Comparison of ENCODE assay signal across 9 cellular contexts in genomic region chr7:34133983-34134782, GRCh38.
A peak's percentile ranks its signal among the peaks of the same experiment; 100 is the strongest.
DNase-seq lines count a peak whose midpoint lies in the region; ATAC-seq and TF ChIP-seq lines count a peak whose summit lies in the region.
"Had no signal": no experiment of that assay in that cellular context is flagged by ENCODE, and none has a peak within 500 bp of the region (broad histone marks: within the 10 kb centered on the region; RNA-seq: fewer than 3 reads in every experiment).

No MANE protein-coding gene starts in this region.

- peak; percentile 72 for TF ChIP-seq CTCF in mesothelial cell of epicardium (IDR thresholded peaks at IDR 0.05; ENCODE audit: unreplicated experiment)

- H3K36me3 Mint-ChIP-seq in activated CD8-positive, alpha-beta memory T cell treated with anti-CD3 and anti-CD28 coated beads, Interleukin-2, amount 10 ng/mL, durations not matched to agents 7 days and 5 days, result no peaks in the 10 kb centered on the region
- no peaks in the 10 kb centered on the region for H3K36me3 Mint-ChIP-seq in mesothelial cell of epicardium

- H3K27ac ChIP-seq in epithelial cell of prostate, result peak overlapping the region; percentile 90

- H3K4me1 Mint-ChIP-seq in activated CD8-positive, alpha-beta memory T cell treated with anti-CD3 and anti-CD28 coated beads, Interleukin-2, amount 10 ng/mL, durations not matched to agents 7 days and 5 days, result no peaks in the 10 kb centered on the region
- peaks cover 18% of the 10 kb centered on the region for H3K4me1 Mint-ChIP-seq in mesothelial cell of epicardium

- H3K4me3 Mint-ChIP-seq in activated CD8-positive, alpha-beta memory T cell treated with anti-CD3 and anti-CD28 coated beads, Interleukin-2, amount 10 ng/mL, durations not matched to agents 7 days and 5 days, result no peak overlapping the region
- H3K4me3 Mint-ChIP-seq in mesothelial cell of epicardium, result no peak overlapping the region
- H3K4me3 Mint-ChIP-seq: dendritic cell treated with granulocyte-macrophage colony-stimulating factor and Interleukin-4, amounts not matched to agents 40 ng/mL and 50 ng/mL, for 4 days had no signal

- no peak for ATAC-seq in activated CD8-positive, alpha-beta memory T cell treated with anti-CD3 and anti-CD28 coated beads, Interleukin-2, amount 10 ng/mL, durations not matched to agents 7 days and 5 days
- ATAC-seq in HG03095 (IDR thresholded peaks at IDR 0.05; ENCODE audit: unreplicated experiment) (no peak), HG02840 (IDR thresholded peaks at IDR 0.05; ENCODE audit: low FRiP score, unreplicated experiment) (no peak)

- DNase-seq in activated CD8-positive, alpha-beta memory T cell treated with anti-CD3 and anti-CD28 coated beads, Interleukin-2, amount 50 U/mL, for 48 hours, result peak; percentile 57
- DNase-seq in activated CD8-positive, alpha-beta memory T cell treated with anti-CD3 and anti-CD28 coated beads, Interleukin-2, amount 10 ng/mL, durations not matched to agents 7 days and 5 days, result no peak
- DNase-seq in Kasumi-1 (lab: John Stamatoyannopoulos, UW) (peak; percentile 41 to 45), SHP77 treated with DMSO at 0.1 percent for 48 hours (lab: John Stamatoyannopoulos, UW) (peak; percentile 40), epithelial cell of prostate (ENCODE audit: low read depth, low spot score) (peak; percentile 18), mesothelial cell of epicardium (ENCODE audit: low spot score in 2 of 2, unreplicated experiment in 2 of 2) (peak; percentile 51 to 80)

- no peak overlapping the region for H3K27ac Mint-ChIP-seq in activated CD8-positive, alpha-beta memory T cell treated with anti-CD3 and anti-CD28 coated beads, Interleukin-2, amount 10 ng/mL, durations not matched to agents 7 days and 5 days
- H3K27ac Mint-ChIP-seq in mesothelial cell of epicardium, result no peak overlapping the region
- H3K27ac Mint-ChIP-seq: dendritic cell treated with granulocyte-macrophage colony-stimulating factor and Interleukin-4, amounts not matched to agents 40 ng/mL and 50 ng/mL, for 4 days had no signal

- H3K27me3 Mint-ChIP-seq in activated CD8-positive, alpha-beta memory T cell treated with anti-CD3 and anti-CD28 coated beads, Interleukin-2, amount 10 ng/mL, durations not matched to agents 7 days and 5 days, result no peaks in the 10 kb centered on the region
- no peaks in the 10 kb centered on the region for H3K27me3 Mint-ChIP-seq in mesothelial cell of epicardium (ENCODE audit: low read depth)
- H3K27me3 Mint-ChIP-seq: dendritic cell treated with granulocyte-macrophage colony-stimulating factor and Interleukin-4, amounts not matched to agents 40 ng/mL and 50 ng/mL, for 4 days had no signal

- CTCF ChIA-PET in activated CD8-positive, alpha-beta memory T cell treated with anti-CD3 and anti-CD28 coated beads, Interleukin-2, amount 10 ng/mL, durations not matched to agents 7 days and 5 days (lab: Charles Lee), result interaction anchor here (0.8 kb wide), 1 partner anchor 9 kb away, joined by 3 read pairs; no protein-coding TSS in a partner anchor

- no peaks in the 10 kb centered on the region for H3K9me3 Mint-ChIP-seq in activated CD8-positive, alpha-beta memory T cell treated with anti-CD3 and anti-CD28 coated beads, Interleukin-2, amount 10 ng/mL, durations not matched to agents 7 days and 5 days (ENCODE audit: low read depth)
- no peaks in the 10 kb centered on the region for H3K9me3 Mint-ChIP-seq in mesothelial cell of epicardium
- H3K9me3 Mint-ChIP-seq: dendritic cell treated with granulocyte-macrophage colony-stimulating factor and Interleukin-4, amounts not matched to agents 40 ng/mL and 50 ng/mL, for 4 days had no signal
